ENCODE assay signal across 18 cellular contexts in the genomic region with DNA sequence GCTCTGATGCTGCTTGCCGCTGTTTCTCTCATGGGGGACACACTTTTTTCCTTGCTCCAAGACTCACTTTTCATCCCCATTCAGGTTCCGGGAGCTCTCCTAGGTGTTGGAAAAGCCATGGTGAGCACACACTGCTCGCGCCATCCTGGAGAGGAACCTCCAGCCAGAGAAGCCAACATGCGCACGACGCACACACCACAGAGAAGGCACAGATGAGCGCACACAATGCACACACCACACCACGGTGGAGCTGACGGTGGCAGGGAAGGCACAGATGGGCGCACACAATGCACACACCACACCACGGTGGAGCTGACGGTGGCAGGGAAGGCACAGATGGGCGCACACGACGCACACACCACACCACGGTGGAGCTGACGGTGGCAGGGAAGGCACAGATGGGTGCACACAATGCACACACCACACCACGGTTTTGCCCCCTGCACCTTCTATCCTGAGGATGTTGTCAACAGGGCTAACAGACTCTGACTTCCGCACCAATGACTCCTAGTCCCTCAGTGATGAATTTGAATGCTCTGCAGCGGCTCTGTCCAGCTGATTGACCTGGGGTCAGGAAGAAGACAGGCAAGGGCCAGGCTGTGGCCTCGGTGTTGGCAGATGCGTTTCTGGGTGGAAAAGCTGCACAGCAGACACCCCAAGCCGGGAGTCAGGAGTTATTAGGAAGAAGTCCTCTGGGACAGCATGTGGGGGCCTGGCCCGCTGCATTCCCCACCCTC.
"Had no signal": no experiment of that assay in that cellular context is flagged by ENCODE, and none has a peak within 500 bp of the region (broad histone marks: within the 10 kb centered on the region; RNA-seq: fewer than 3 reads in every experiment).

No MANE protein-coding gene starts in this region.

- H3K36me3 Mint-ChIP-seq: naive thymus-derived CD8-positive, alpha-beta T cell; T-cell had no signal

- H3K27me3 ChIP-seq: testis had no signal

- H3K27ac Mint-ChIP-seq: activated CD4-positive, alpha-beta memory T cell treated with anti-CD3 and anti-CD28 coated beads, Interleukin-2, amount 10 ng/mL, durations not matched to agents 7 days and 5 days; naive thymus-derived CD8-positive, alpha-beta T cell; stimulated activated naive CD8-positive, alpha-beta T cell treated with anti-CD3 and anti-CD28 coated beads, Interleukin-15, Interleukin-2, amounts not matched to agents 100 ng/mL and 50 ng/mL, for 24 hours had no signal

- H3K4me1 ChIP-seq: psoas muscle had no signal

- FAIRE-seq: islet of Langerhans, urothelium cell line had no signal

- H3K9me3 Mint-ChIP-seq: stimulated activated naive CD8-positive, alpha-beta T cell treated with anti-CD3 and anti-CD28 coated beads, Interleukin-15, Interleukin-2, amounts not matched to agents 100 ng/mL and 50 ng/mL, for 24 hours; T-cell had no signal

- DNase-seq: activated CD4-positive, alpha-beta memory T cell treated with anti-CD3 and anti-CD28 coated beads, Interleukin-2, amount 10 ng/mL, durations not matched to agents 7 days and 5 days; activated CD8-positive, alpha-beta memory T cell treated with anti-CD3 and anti-CD28 coated beads, Interleukin-2, amount 50 U/mL, for 48 hours; activated naive CD4-positive, alpha-beta T cell; aorta; foreskin melanocyte; head of caudate nucleus; naive thymus-derived CD8-positive, alpha-beta T cell; psoas muscle; stimulated activated CD4-positive, alpha-beta T cell treated with anti-CD3 and anti-CD28 coated beads, Interleukin-4, amount 100 ng/mL, for 1 hour; stimulated activated CD8-positive, alpha-beta memory T cell treated with anti-CD3 and anti-CD28 coated beads, Interleukin-4, amount 100 ng/mL, for 48 hours; T-cell; T1000; testis had no signal

- H3K27ac ChIP-seq: psoas muscle, testis, VCaP had no signal

- H3K4me1 Mint-ChIP-seq: activated CD4-positive, alpha-beta memory T cell treated with anti-CD3 and anti-CD28 coated beads, Interleukin-2, amount 10 ng/mL, durations not matched to agents 7 days and 5 days; naive thymus-derived CD8-positive, alpha-beta T cell; T-cell had no signal

- H3K4me3 Mint-ChIP-seq: activated CD4-positive, alpha-beta memory T cell treated with anti-CD3 and anti-CD28 coated beads, Interleukin-2, amount 10 ng/mL, durations not matched to agents 7 days and 5 days; naive thymus-derived CD8-positive, alpha-beta T cell; stimulated activated naive CD8-positive, alpha-beta T cell treated with anti-CD3 and anti-CD28 coated beads, Interleukin-15, Interleukin-2, amounts not matched to agents 100 ng/mL and 50 ng/mL, for 24 hours; T-cell had no signal

- H3K4me3 ChIP-seq: lung, psoas muscle, testis had no signal

- ATAC-seq: naive thymus-derived CD8-positive, alpha-beta T cell; T-cell had no signal

- H3K9me3 ChIP-seq: psoas muscle, testis had no signal
